Comparison of ENCODE assay signal across 9 cellular contexts in genomic region chr6:90403489-90404381, GRCh38.
DNase-seq lines count a peak whose midpoint lies in the region; ATAC-seq and TF ChIP-seq lines count a peak whose summit lies in the region.
"Had no signal": no experiment of that assay in that cellular context is flagged by ENCODE, and none has a peak within 500 bp of the region (broad histone marks: within the 10 kb centered on the region; RNA-seq: fewer than 3 reads in every experiment).

No MANE protein-coding gene starts in this region.

- DNase-seq in Right ventricle myocardium superior (peak; percentile 62), cardiac septum (ENCODE audit: low spot score) (no peak), immature natural killer cell (no peak), uterus (peak; percentile 30 to 39), germinal center (ENCODE audit: low spot score) (no peak)
- no peak for DNase-seq in activated naive CD8-positive, alpha-beta T cell treated with anti-CD3 and anti-CD28 coated beads, Interleukin-2, amount 10 ng/mL, durations not matched to agents 7 days and 5 days
- DNase-seq in central memory CD4-positive, alpha-beta T cell = no peak
- DNase-seq: DMS153 had no signal

- H3K27ac Mint-ChIP-seq in activated naive CD8-positive, alpha-beta T cell treated with anti-CD3 and anti-CD28 coated beads, Interleukin-2, amount 10 ng/mL, durations not matched to agents 7 days and 5 days = peak overlapping the region; percentile 72
- H3K27ac Mint-ChIP-seq in immature natural killer cell = peak overlapping the region; percentile 64 to 97 (median 91)

- H3K9me3 ChIP-seq in uterus = no peaks in the 10 kb centered on the region

- ATAC-seq in Right ventricle myocardium superior (ENCODE audit: poor library complexity) (peak; percentile 77), HG02970 (IDR thresholded peaks at IDR 0.05; ENCODE audit: low FRiP score, unreplicated experiment) (no peak)
- no peak for ATAC-seq in activated naive CD8-positive, alpha-beta T cell treated with anti-CD3 and anti-CD28 coated beads, Interleukin-2, amount 10 ng/mL, durations not matched to agents 7 days and 5 days (ENCODE audit: low read depth)

- POLR2A ChIA-PET in activated naive CD8-positive, alpha-beta T cell treated with anti-CD3 and anti-CD28 coated beads, Interleukin-2, amount 10 ng/mL, durations not matched to agents 7 days and 5 days (lab: Charles Lee) = interaction anchor here (1.4 to 2.9 kb wide), 4 partner anchors 10 to 70 kb away, joined by 3 to 21 read pairs (median 14); no protein-coding TSS in a partner anchor

- no peaks in the 10 kb centered on the region for H3K36me3 ChIP-seq in uterus

- intact Hi-C loops in Right ventricle myocardium superior (cut with DNase I) = no loop called here
- intact Hi-C loops in cardiac septum (cut with DNase I) = no loop called here
- intact Hi-C loops in uterus (cut with DNase I; ENCODE audit: low total_unique reads) = no loop called here

- no peaks in the 10 kb centered on the region for H3K27me3 Mint-ChIP-seq in activated naive CD8-positive, alpha-beta T cell treated with anti-CD3 and anti-CD28 coated beads, Interleukin-2, amount 10 ng/mL, durations not matched to agents 7 days and 5 days
- H3K27me3 Mint-ChIP-seq in immature natural killer cell (ENCODE audit: low read depth in 3 of 3) = peaks cover 0 to 2% (median 0%) of the 10 kb centered on the region in 3 donors

- H3K9me3 Mint-ChIP-seq in activated naive CD8-positive, alpha-beta T cell treated with anti-CD3 and anti-CD28 coated beads, Interleukin-2, amount 10 ng/mL, durations not matched to agents 7 days and 5 days = no peaks in the 10 kb centered on the region
- H3K9me3 Mint-ChIP-seq in immature natural killer cell = no peaks in the 10 kb centered on the region

- no peak for TF ChIP-seq CTCF in uterus (IDR thresholded peaks at IDR 0.05)

- no peak overlapping the region for H3K4me3 ChIP-seq in uterus

- H3K4me1 Mint-ChIP-seq in activated naive CD8-positive, alpha-beta T cell treated with anti-CD3 and anti-CD28 coated beads, Interleukin-2, amount 10 ng/mL, durations not matched to agents 7 days and 5 days = peaks cover 45% of the 10 kb centered on the region
- H3K4me1 Mint-ChIP-seq in immature natural killer cell = peaks cover 63 to 64% of the 10 kb centered on the region in 2 donors

- peaks cover 3% of the 10 kb centered on the region for H3K36me3 Mint-ChIP-seq in activated naive CD8-positive, alpha-beta T cell treated with anti-CD3 and anti-CD28 coated beads, Interleukin-2, amount 10 ng/mL, durations not matched to agents 7 days and 5 days
- no peaks in the 10 kb centered on the region for H3K36me3 Mint-ChIP-seq in immature natural killer cell

- no peak for TF ChIP-seq POLR2A in uterus (IDR thresholded peaks at IDR 0.05)

- H3K4me1 ChIP-seq in uterus = no peaks in the 10 kb centered on the region

- no peaks in the 10 kb centered on the region for H3K27me3 ChIP-seq in uterus

- H3K27ac ChIP-seq in uterus = no peak overlapping the region

- H3K4me3 Mint-ChIP-seq in activated naive CD8-positive, alpha-beta T cell treated with anti-CD3 and anti-CD28 coated beads, Interleukin-2, amount 10 ng/mL, durations not matched to agents 7 days and 5 days = peak overlapping the region; percentile 37
- H3K4me3 Mint-ChIP-seq in immature natural killer cell = peak overlapping the region in 4 of 5 donors; percentile 14 to 73 (median 46)

Comparison
In these comparisons a context has a peak if more than half of its experiments do, and no peak if none do; other contexts are left out.
1. DNase-seq: peak in Right ventricle myocardium superior (single experiment) and uterus (2 of 2); none in cardiac septum (single experiment), activated naive CD8-positive, alpha-beta T cell treated with anti-CD3 and anti-CD28 coated beads, Interleukin-2, amount 10 ng/mL, durations not matched to agents 7 days and 5 days (single experiment), immature natural killer cell (0 of 3), central memory CD4-positive, alpha-beta T cell (single experiment) and germinal center (single experiment).